ENCODE assay signal across 26 cellular contexts in genomic region chr16:53995378-53995777, GRCh38.
DNase-seq lines count a peak whose midpoint lies in the region; ATAC-seq and TF ChIP-seq lines count a peak whose summit lies in the region.
"Had no signal": no experiment of that assay in that cellular context is flagged by ENCODE, and none has a peak within 500 bp of the region (broad histone marks: within the 10 kb centered on the region; RNA-seq: fewer than 3 reads in every experiment).

No MANE protein-coding gene starts in this region.

- H3K36me3 Mint-ChIP-seq in activated CD8-positive, alpha-beta memory T cell treated with anti-CD3 and anti-CD28 coated beads, Interleukin-2, amount 10 ng/mL, durations not matched to agents 7 days and 5 days, result peaks cover 3% of the 10 kb centered on the region

- no peak overlapping the region for H3K4me3 Mint-ChIP-seq in activated CD8-positive, alpha-beta memory T cell treated with anti-CD3 and anti-CD28 coated beads, Interleukin-2, amount 10 ng/mL, durations not matched to agents 7 days and 5 days
- H3K4me3 Mint-ChIP-seq: CD4-positive, alpha-beta T cell; HFFc6 had no signal

- POLR2A ChIA-PET in HEK293 (lab: Yijun Ruan, JAX), result no interaction called here

- no peak for ATAC-seq in activated CD8-positive, alpha-beta memory T cell treated with anti-CD3 and anti-CD28 coated beads, Interleukin-2, amount 10 ng/mL, durations not matched to agents 7 days and 5 days
- ATAC-seq: K562 had no signal

- TF ChIP-seq CTCF in HEK293 (tag by site-specific recombination; IDR thresholded peaks at IDR 0.05), result no peak

- H3K27ac Mint-ChIP-seq in activated CD8-positive, alpha-beta memory T cell treated with anti-CD3 and anti-CD28 coated beads, Interleukin-2, amount 10 ng/mL, durations not matched to agents 7 days and 5 days, result no peak overlapping the region
- H3K27ac Mint-ChIP-seq: CD4-positive, alpha-beta T cell; HFFc6 had no signal

- no peaks in the 10 kb centered on the region for H3K27me3 Mint-ChIP-seq in activated CD8-positive, alpha-beta memory T cell treated with anti-CD3 and anti-CD28 coated beads, Interleukin-2, amount 10 ng/mL, durations not matched to agents 7 days and 5 days
- H3K27me3 Mint-ChIP-seq: CD4-positive, alpha-beta T cell had no signal

- H3K27ac ChIP-seq in HEK293 (ENCODE audit: extremely low read depth, low read depth, low read length), result no peak overlapping the region
- H3K27ac ChIP-seq: BLaER1 treated with 17β-estradiol and CSF1 and Interleukin-3, amounts not matched to agents 10 nM and 100 nM; GM23248; SK-N-MC had no signal

- no peaks in the 10 kb centered on the region for H3K9me3 ChIP-seq in HEK293 (ENCODE audit: control insufficient read depth, insufficient read depth, low read depth, low read length)
- H3K9me3 ChIP-seq: BLaER1 treated with 17β-estradiol and CSF1 and Interleukin-3, amounts not matched to agents 10 nM and 100 nM had no signal

- CTCF ChIA-PET in HEK293 (lab: Yijun Ruan, JAX), result interaction anchor here (0.5 kb wide), 1 partner anchor 80 kb away, joined by 3 read pairs; no protein-coding TSS in a partner anchor
- CTCF ChIA-PET in activated CD8-positive, alpha-beta memory T cell treated with anti-CD3 and anti-CD28 coated beads, Interleukin-2, amount 10 ng/mL, durations not matched to agents 7 days and 5 days (lab: Charles Lee), result no interaction called here

- H3K9me3 Mint-ChIP-seq in activated CD8-positive, alpha-beta memory T cell treated with anti-CD3 and anti-CD28 coated beads, Interleukin-2, amount 10 ng/mL, durations not matched to agents 7 days and 5 days (ENCODE audit: low read depth), result no peaks in the 10 kb centered on the region
- H3K9me3 Mint-ChIP-seq: CD4-positive, alpha-beta T cell; HFFc6 had no signal

- H3K4me3 ChIP-seq in HEK293 (ENCODE audit: low read depth, low read length), result no peak overlapping the region
- H3K4me3 ChIP-seq: BLaER1 treated with 17β-estradiol and CSF1 and Interleukin-3, amounts not matched to agents 10 nM and 100 nM; GM23248; K562; SK-N-MC had no signal

- peaks cover 13% of the 10 kb centered on the region for H3K4me1 ChIP-seq in HEK293 (ENCODE audit: control insufficient read depth, insufficient read depth, low read length)

- no peaks in the 10 kb centered on the region for H3K4me1 Mint-ChIP-seq in activated CD8-positive, alpha-beta memory T cell treated with anti-CD3 and anti-CD28 coated beads, Interleukin-2, amount 10 ng/mL, durations not matched to agents 7 days and 5 days

- DNase-seq in NCI-H2171 treated with DMSO at 0.1 percent for 48 hours (lab: John Stamatoyannopoulos, UW), result peak; percentile 23
- no peak for DNase-seq in NCI-H2171 (lab: John Stamatoyannopoulos, UW)
- DNase-seq in NCI-H2107 treated with DMSO at 0.1 percent for 48 hours (lab: John Stamatoyannopoulos, UW; ENCODE audit: unreplicated experiment), result peak; percentile 66
- peak; percentile 41 for DNase-seq in myocyte (ENCODE audit: low read depth)
- DNase-seq in DMS53 treated with DMSO at 0.1 percent for 48 hours (lab: John Stamatoyannopoulos, UW; ENCODE audit: unreplicated experiment), result no peak
- DNase-seq in activated CD8-positive, alpha-beta memory T cell treated with anti-CD3 and anti-CD28 coated beads, Interleukin-2, amount 10 ng/mL, durations not matched to agents 7 days and 5 days, result no peak
- no peak for DNase-seq in NCI-H2029 treated with DMSO at 0.1 percent for 48 hours (lab: John Stamatoyannopoulos, UW)
- DNase-seq: AML-193; CD4-positive, alpha-beta T cell; GM23248; H7; HFFc6; Kasumi-1; MV-4-11; NCI-H1417; NCI-H1694 treated with DMSO at 0.1 percent for 48 hours; NCI-H2081 treated with DMSO at 0.1 percent for 48 hours; NCI-H226; NCI-H510A; NCI-H69; RPMI8226; SHP77 treated with DMSO at 0.1 percent for 48 hours had no signal

- H3K36me3 ChIP-seq in HEK293 (ENCODE audit: control insufficient read depth in 2 of 2, insufficient read depth in 1 of 2, low read length in 2 of 2), result no peaks in the 10 kb centered on the region

TF ChIP-seq in HEK293, 187 proteins besides CTCF, POLR2A, EP300 and RAD21:
- TF ChIP-seq ZNF670 (tag by site-specific recombination; IDR thresholded peaks at IDR 0.05; ENCODE audit: low read depth) (no peak), ZBTB20 (tag by site-specific recombination; IDR thresholded peaks at IDR 0.05) (0 out of 2 replicates have a peak, but pooled peaks have one; percentile 23)

Comparison
In these comparisons a context has a peak if more than half of its experiments do, and no peak if none do; other contexts are left out.
1. DNase-seq: peak in NCI-H2171 treated with DMSO at 0.1 percent for 48 hours (single experiment), NCI-H2107 treated with DMSO at 0.1 percent for 48 hours (single experiment) and myocyte (single experiment); none in NCI-H2171 (single experiment), DMS53 treated with DMSO at 0.1 percent for 48 hours (single experiment), activated CD8-positive, alpha-beta memory T cell treated with anti-CD3 and anti-CD28 coated beads, Interleukin-2, amount 10 ng/mL, durations not matched to agents 7 days and 5 days (single experiment) and NCI-H2029 treated with DMSO at 0.1 percent for 48 hours (single experiment).